In the genomic region with DNA sequence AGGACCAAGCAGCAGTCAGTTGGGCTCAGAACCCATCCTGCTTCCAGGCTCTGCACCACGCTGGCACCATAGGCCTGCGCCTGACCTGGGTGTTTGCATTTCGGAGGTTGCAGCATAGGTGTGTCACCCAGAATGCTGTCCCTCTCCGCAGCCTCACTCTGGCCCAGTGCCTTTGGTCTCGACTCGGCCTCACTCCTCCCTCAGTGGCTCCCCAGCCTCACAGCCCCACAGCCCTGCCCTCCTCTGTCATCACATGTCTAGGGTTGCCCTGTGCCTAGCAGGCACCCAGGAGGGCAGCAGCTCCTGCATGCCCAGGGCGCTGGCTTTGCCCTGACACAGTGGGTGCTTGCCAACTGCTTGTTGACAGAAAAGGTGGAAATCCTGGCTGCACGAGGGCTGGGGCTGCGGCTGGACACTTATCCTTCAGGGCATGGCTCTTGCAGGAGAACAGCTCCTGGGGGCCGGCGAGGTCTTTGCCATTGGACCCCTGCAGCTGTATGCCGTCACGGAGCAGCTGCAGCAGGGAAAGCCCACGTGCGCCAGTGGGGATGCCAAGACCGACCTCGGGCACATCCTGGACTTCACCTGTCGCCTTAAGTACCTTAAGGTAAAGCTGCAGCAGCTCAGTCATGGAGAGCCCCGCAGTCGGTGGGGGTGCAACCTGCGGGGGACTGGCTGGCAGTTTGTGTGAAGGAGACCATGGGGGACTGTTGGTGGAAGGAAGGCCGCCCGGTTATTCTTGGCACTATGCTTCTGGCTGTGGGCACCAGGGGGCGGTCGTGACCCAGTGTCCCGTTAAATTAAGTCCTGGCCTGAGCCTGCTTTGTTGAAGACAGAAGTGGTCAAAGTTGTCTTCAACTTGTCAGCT, we compare ENCODE assay signal across 8 cellular contexts. TPM values are rescaled to one million over a fixed set of nuclear protein-coding genes. Genes with fewer than 3 reads are reported as not detected.
DNase-seq lines count a peak whose midpoint lies in the region; ATAC-seq, FAIRE-seq and TF ChIP-seq lines count a peak whose summit lies in the region.

No MANE protein-coding gene starts in this region.

- ATAC-seq in activated CD8-positive, alpha-beta memory T cell treated with anti-CD3 and anti-CD28 coated beads, Interleukin-2, amount 10 ng/mL, durations not matched to agents 7 days and 5 days = peak; percentile 33
- no peak for ATAC-seq in GM21367 (IDR thresholded peaks at IDR 0.05; ENCODE audit: unreplicated experiment)

- H3K36me3 ChIP-seq in cardiac muscle cell (peaks cover 42% of the 10 kb centered on the region), prostate gland (peaks cover 25 to 27% of the 10 kb centered on the region in 2 donors)

- no peaks in the 10 kb centered on the region for H3K27me3 Mint-ChIP-seq in activated CD8-positive, alpha-beta memory T cell treated with anti-CD3 and anti-CD28 coated beads, Interleukin-2, amount 10 ng/mL, durations not matched to agents 7 days and 5 days

- H3K27me3 ChIP-seq in cardiac muscle cell (no peaks in the 10 kb centered on the region), prostate gland (replicated peaks; ENCODE audit: insufficient read depth) (no peaks in the 10 kb centered on the region)

- H3K4me3 ChIP-seq in cardiac muscle cell (no peak overlapping the region), prostate gland (no peak overlapping the region)

- H3K4me1 ChIP-seq in cardiac muscle cell (ENCODE audit: low read depth) = peaks cover 17% of the 10 kb centered on the region
- H3K4me1 ChIP-seq in prostate gland (replicated peaks) = peaks cover 31% of the 10 kb centered on the region

- H3K4me3 Mint-ChIP-seq in activated CD8-positive, alpha-beta memory T cell treated with anti-CD3 and anti-CD28 coated beads, Interleukin-2, amount 10 ng/mL, durations not matched to agents 7 days and 5 days = no peak overlapping the region

- DNase-seq in HTR-8/SVneo (ENCODE audit: insufficient read length, low spot score) (peak; percentile 59), cardiac muscle cell (ENCODE audit: low read depth in 1 of 2, low spot score in 1 of 2) (peak; percentile 67 to 78), prostate gland (ENCODE audit: low spot score) (peak; percentile 67), RKO (ENCODE audit: low spot score) (no peak), NCI-H187 treated with DMSO at 0.1 percent for 48 hours (lab: John Stamatoyannopoulos, UW) (no peak)
- DNase-seq in activated CD8-positive, alpha-beta memory T cell treated with anti-CD3 and anti-CD28 coated beads, Interleukin-2, amount 10 ng/mL, durations not matched to agents 7 days and 5 days = no peak

- no peaks in the 10 kb centered on the region for H3K9me3 Mint-ChIP-seq in activated CD8-positive, alpha-beta memory T cell treated with anti-CD3 and anti-CD28 coated beads, Interleukin-2, amount 10 ng/mL, durations not matched to agents 7 days and 5 days (ENCODE audit: low read depth)

- peaks cover 2% of the 10 kb centered on the region for H3K4me1 Mint-ChIP-seq in activated CD8-positive, alpha-beta memory T cell treated with anti-CD3 and anti-CD28 coated beads, Interleukin-2, amount 10 ng/mL, durations not matched to agents 7 days and 5 days

- CTCF ChIA-PET in activated CD8-positive, alpha-beta memory T cell treated with anti-CD3 and anti-CD28 coated beads, Interleukin-2, amount 10 ng/mL, durations not matched to agents 7 days and 5 days (lab: Charles Lee) = interaction anchor here (1.1 kb wide), 1 partner anchor 25 kb away, joined by 3 read pairs; no protein-coding TSS in a partner anchor

- H3K27ac ChIP-seq in C4-2B = peak overlapping the region; percentile 58
- H3K27ac ChIP-seq in cardiac muscle cell = peak overlapping the region; percentile 62
- H3K27ac ChIP-seq in prostate gland = peak overlapping the region; percentile 45 to 82

- peaks cover 33% of the 10 kb centered on the region for H3K36me3 Mint-ChIP-seq in activated CD8-positive, alpha-beta memory T cell treated with anti-CD3 and anti-CD28 coated beads, Interleukin-2, amount 10 ng/mL, durations not matched to agents 7 days and 5 days

- no peaks in the 10 kb centered on the region for H3K9me3 ChIP-seq in cardiac muscle cell (ENCODE audit: low read depth)
- H3K9me3 ChIP-seq in prostate gland = no peaks in the 10 kb centered on the region

- FAIRE-seq in HTR-8/SVneo (lab: Jason Lieb, UNC) = no peak

- 48% methylated on average over 24 of the region's 26 CpGs for WGBS in prostate gland

- H3K27ac Mint-ChIP-seq in activated CD8-positive, alpha-beta memory T cell treated with anti-CD3 and anti-CD28 coated beads, Interleukin-2, amount 10 ng/mL, durations not matched to agents 7 days and 5 days = no peak overlapping the region

- TF ChIP-seq CTCF in C4-2B (conservative IDR thresholded peaks at IDR 0.05) (peak; percentile 89), cardiac muscle cell (IDR thresholded peaks at IDR 0.05; ENCODE audit: low read depth, low read length) (peak; percentile 66), prostate gland (IDR thresholded peaks at IDR 0.05) (peak; percentile 68 to 80 (median 74))

- TF ChIP-seq POLR2A in prostate gland (IDR thresholded peaks at IDR 0.05) = no peak

- intact Hi-C loops in prostate gland (cut with DNase I) = loop anchor here (10.0 kb wide), 1 partner anchor 213 kb away; a partner anchor contains a TSS

RNA-seq across cellular contexts. Expression of a gene that starts 16.2 kb away (rescaled TPM):
- total RNA-seq in activated CD8-positive, alpha-beta memory T cell treated with anti-CD3 and anti-CD28 coated beads, Interleukin-2, amount 10 ng/mL, durations not matched to agents 7 days and 5 days = 10 to 100 TPM; 72.9 to 84.1 TPM
- 131 and 205 TPM in 2 replicates for total RNA-seq in cardiac muscle cell
- 80.8 and 108 TPM in 2 replicates for polyA plus RNA-seq in cardiac muscle cell
- 100 to 1,000 TPM; 107 to 277 TPM for total RNA-seq in prostate gland

RNA-seq across cellular contexts. Expression of a gene that starts 17.8 kb away (rescaled TPM):
- total RNA-seq in activated CD8-positive, alpha-beta memory T cell treated with anti-CD3 and anti-CD28 coated beads, Interleukin-2, amount 10 ng/mL, durations not matched to agents 7 days and 5 days = 1 to 10 TPM; 1.4 to 2.6 TPM
- total RNA-seq in cardiac muscle cell = 1,875 and 4,623 TPM in 2 replicates
- 1,312 and 3,313 TPM in 2 replicates for polyA plus RNA-seq in cardiac muscle cell
- total RNA-seq in prostate gland = 100 to 1,000 TPM in 1 of 2 donors, 1 to 10 TPM in 1; 2.7 to 109 TPM

RNA-seq across cellular contexts. Expression of a gene that starts 23.5 kb away (rescaled TPM):
- total RNA-seq in activated CD8-positive, alpha-beta memory T cell treated with anti-CD3 and anti-CD28 coated beads, Interleukin-2, amount 10 ng/mL, durations not matched to agents 7 days and 5 days = not detected
- total RNA-seq in cardiac muscle cell (0.81 and 2.2 TPM in 2 replicates), prostate gland (10 to 100 TPM; 21.8 to 68.6 TPM)
- 0.91 TPM in 1 of 2 replicates, not detected in the other for polyA plus RNA-seq in cardiac muscle cell

RNA-seq across cellular contexts. Expression of a gene that starts 26.7 kb away (rescaled TPM):
- total RNA-seq in activated CD8-positive, alpha-beta memory T cell treated with anti-CD3 and anti-CD28 coated beads, Interleukin-2, amount 10 ng/mL, durations not matched to agents 7 days and 5 days = under 1 TPM; 0.28 to 0.38 TPM
- total RNA-seq in cardiac muscle cell = 6.5 and 13.6 TPM in 2 replicates
- 3.2 and 3.4 TPM in 2 replicates for polyA plus RNA-seq in cardiac muscle cell
- 1 to 10 TPM; 3.5 to 7.6 TPM for total RNA-seq in prostate gland

Comparison
In these comparisons a context has a peak if more than half of its experiments do, and no peak if none do; other contexts are left out.
1. DNase-seq: peak in HTR-8/SVneo (single experiment), cardiac muscle cell (2 of 2) and prostate gland (single experiment); none in activated CD8-positive, alpha-beta memory T cell treated with anti-CD3 and anti-CD28 coated beads, Interleukin-2, amount 10 ng/mL, durations not matched to agents 7 days and 5 days (single experiment), RKO (single experiment) and NCI-H187 treated with DMSO at 0.1 percent for 48 hours (single experiment).
2. RNA of a gene that starts 17.8 kb away (total RNA-seq): 1,875 to 4,623 TPM in cardiac muscle cell; 2.7 to 109 TPM in prostate gland and 1.4 to 2.6 TPM in activated CD8-positive, alpha-beta memory T cell treated with anti-CD3 and anti-CD28 coated beads, Interleukin-2, amount 10 ng/mL, durations not matched to agents 7 days and 5 days; every median in the first group is over 10 times any median in the second.
3. Peak in every context shown above with its lines, with median percentiles within 50 percentile points of each other: H3K27ac ChIP-seq and CTCF ChIP-seq.